In genomic region chr2:128646691-128647090, GRCh38 we compare ENCODE assay signal across 1 cellular context.
TF ChIP-seq lines count a peak whose summit lies in the region.

No MANE protein-coding gene starts in this region.

TF ChIP-seq in WTC11, 78 proteins besides CTCF, POLR2A, EP300 and RAD21 (continued from another document):
- no peak for TF ChIP-seq ATF2 (CRISPR knock-in tag; IDR thresholded peaks at IDR 0.05; ENCODE audit: borderline replicate concordance, low read depth)
- TF ChIP-seq STAT6 (CRISPR knock-in tag; conservative IDR thresholded peaks at IDR 0.05; ENCODE audit: low read depth) = no peak
- no peak for TF ChIP-seq ESRRA (CRISPR knock-in tag; IDR thresholded peaks at IDR 0.05; ENCODE audit: borderline replicate concordance)
- TF ChIP-seq AR (CRISPR knock-in tag; IDR thresholded peaks at IDR 0.05) = no peak
- no peak for TF ChIP-seq ZNF232 (CRISPR knock-in tag; IDR thresholded peaks at IDR 0.05)
- peak; percentile 36; the same call in 1 of the 2 replicates for TF ChIP-seq PRDM15 (CRISPR knock-in tag; IDR thresholded peaks at IDR 0.05)
- no peak for TF ChIP-seq ATF1 (CRISPR knock-in tag; IDR thresholded peaks at IDR 0.05)
